Comparison of ENCODE assay signal across 26 cellular contexts in the genomic region with DNA sequence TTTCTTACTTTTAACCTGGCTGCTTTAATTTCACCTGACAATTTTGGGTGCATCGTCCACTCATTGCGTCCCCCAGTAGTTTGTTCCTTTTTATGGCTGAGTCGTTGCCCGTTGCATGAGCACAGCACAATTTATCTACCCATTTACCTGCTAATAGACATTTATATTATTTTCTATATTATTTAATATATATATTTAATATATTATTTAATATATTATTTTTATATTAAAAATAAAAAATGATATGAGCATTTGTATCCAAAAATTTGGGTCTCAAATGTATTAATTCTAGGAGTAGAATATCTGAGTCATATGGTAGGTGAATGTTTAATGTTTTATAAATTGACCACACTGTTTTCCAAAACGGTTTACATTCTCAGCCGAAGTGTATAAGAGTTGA.
"Had no signal": no experiment of that assay in that cellular context is flagged by ENCODE, and none has a peak within 500 bp of the region (broad histone marks: within the 10 kb centered on the region; RNA-seq: fewer than 3 reads in every experiment).

No MANE protein-coding gene starts in this region.

- H3K9me3 Mint-ChIP-seq: dendritic cell treated with granulocyte-macrophage colony-stimulating factor and Interleukin-4, amounts not matched to agents 40 ng/mL and 50 ng/mL, for 4 days; effector memory CD8-positive, alpha-beta T cell had no signal

- H3K4me1 Mint-ChIP-seq: endodermal cell had no signal

- H3K27ac Mint-ChIP-seq: dendritic cell treated with granulocyte-macrophage colony-stimulating factor and Interleukin-4, amounts not matched to agents 40 ng/mL and 50 ng/mL, for 4 days; effector memory CD8-positive, alpha-beta T cell; endodermal cell had no signal

- H3K36me3 ChIP-seq: colonic mucosa, esophagus muscularis mucosa, esophagus squamous epithelium, gastrocnemius medialis, gastroesophageal sphincter, heart left ventricle, heart right ventricle had no signal

- FAIRE-seq: endothelial cell of umbilical vein had no signal

- H3K4me3 Mint-ChIP-seq: dendritic cell treated with granulocyte-macrophage colony-stimulating factor and Interleukin-4, amounts not matched to agents 40 ng/mL and 50 ng/mL, for 4 days; effector memory CD8-positive, alpha-beta T cell; endodermal cell had no signal

- DNase-seq: colonic mucosa; cortex of kidney; dermis blood vessel endothelial cell; dorsolateral prefrontal cortex; effector CD4-positive, alpha-beta T cell; effector CD8-positive, alpha-beta T cell; effector memory CD4-positive, alpha-beta T cell; effector memory CD8-positive, alpha-beta T cell; endodermal cell; erythroblast; esophagus squamous epithelium; foreskin fibroblast; foreskin keratinocyte; foreskin melanocyte; gastrocnemius medialis; glutamatergic neuron; head of caudate nucleus; heart left ventricle; heart right ventricle had no signal

- H3K27me3 ChIP-seq: colonic mucosa, esophagus muscularis mucosa, gastroesophageal sphincter had no signal

- H3K27ac ChIP-seq: colonic mucosa, coronary artery, dorsolateral prefrontal cortex, epithelial cell of prostate, esophagus muscularis mucosa, foreskin keratinocyte, gastrocnemius medialis, gastroesophageal sphincter, heart right ventricle had no signal

- H3K4me1 ChIP-seq: colonic mucosa, foreskin keratinocyte, gastrocnemius medialis had no signal

- H3K9me3 ChIP-seq: colonic mucosa, esophagus muscularis mucosa, esophagus squamous epithelium, gastrocnemius medialis, gastroesophageal sphincter, heart left ventricle had no signal

- H3K4me3 ChIP-seq: colonic mucosa, coronary artery, dorsolateral prefrontal cortex, esophagus muscularis mucosa, esophagus squamous epithelium, gastrocnemius medialis, gastroesophageal sphincter, heart left ventricle, heart right ventricle had no signal

- ATAC-seq: effector memory CD8-positive, alpha-beta T cell; esophagus mucosa; foreskin keratinocyte; gastrocnemius medialis; gastroesophageal sphincter; heart left ventricle; heart right ventricle had no signal
